27 cellular contexts compared by ENCODE assay signal in the genomic region with DNA sequence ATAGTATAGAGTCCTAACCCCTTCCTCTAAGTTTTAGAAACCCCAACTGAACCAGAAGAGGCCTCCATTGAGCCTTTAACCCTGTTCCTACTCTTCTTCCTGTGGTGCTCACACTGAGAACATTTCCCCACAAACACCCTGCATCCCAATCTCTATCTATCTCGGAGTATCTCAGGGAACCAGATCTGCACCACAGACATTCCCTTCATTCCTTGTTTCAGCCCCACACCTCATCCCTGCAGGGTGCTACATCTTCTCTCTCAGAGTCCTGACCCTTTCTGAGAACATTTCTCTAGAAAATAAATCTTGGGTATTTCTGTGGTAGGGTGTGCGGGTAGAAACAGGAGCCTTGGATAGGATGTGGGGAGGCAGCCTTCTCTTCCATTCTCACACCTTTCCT.
"Had no signal": no experiment of that assay in that cellular context is flagged by ENCODE, and none has a peak within 500 bp of the region (broad histone marks: within the 10 kb centered on the region; RNA-seq: fewer than 3 reads in every experiment).

No MANE protein-coding gene starts in this region.

- H3K27me3 ChIP-seq: dorsolateral prefrontal cortex, gastrocnemius medialis, left lung, ovary, sigmoid colon, testis, tibial artery had no signal

- H3K4me3 ChIP-seq: dorsolateral prefrontal cortex, gastrocnemius medialis, left lung, ovary, psoas muscle, sigmoid colon, testis, tibial artery had no signal

- H3K36me3 ChIP-seq: gastrocnemius medialis, left lung, ovary, sigmoid colon, tibial artery had no signal

- FAIRE-seq: urothelium cell line had no signal

- ATAC-seq: esophagus mucosa; gastrocnemius medialis; left cardiac atrium; left lung; naive thymus-derived CD8-positive, alpha-beta T cell; stimulated activated memory B cell treated with anti-CD40 and anti-IgM and Interleukin-4, amounts not matched to agents 10 μg/mL and 1 μg/mL and 100 μg/mL, for 72 hours; stimulated activated naive CD8-positive, alpha-beta T cell treated with anti-CD3 and anti-CD28 coated beads, Interleukin-15, Interleukin-2, amounts not matched to agents 100 U/mL and 50 U/mL, for 24 hours had no signal

- H3K4me1 ChIP-seq: left lung, psoas muscle, testis, tibial artery had no signal

- DNase-seq: cortex of kidney; dorsolateral prefrontal cortex; effector CD4-positive, alpha-beta T cell; foreskin fibroblast; gastrocnemius medialis; head of caudate nucleus; kidney; left cardiac atrium; left lung; naive thymus-derived CD8-positive, alpha-beta T cell; nephron progenitor cell; occipital lobe; ovary; posterior cingulate gyrus; psoas muscle; right cardiac atrium; sigmoid colon; stimulated activated CD4-positive, alpha-beta T cell treated with anti-CD3 and anti-CD28 coated beads, Interleukin-2, amount 100 ng/mL, for 24 hours; stimulated activated CD4-positive, alpha-beta T cell treated with anti-CD3 and anti-CD28 coated beads, Interleukin-4, amount 100 ng/mL, for 4 hours; stimulated activated naive CD8-positive, alpha-beta T cell treated with anti-CD3 and anti-CD28 coated beads, Interleukin-15, Interleukin-2, amounts not matched to agents 100 U/mL and 50 U/mL, for 24 hours; substantia nigra; testis; tibial artery had no signal

- H3K9me3 ChIP-seq: gastrocnemius medialis, left lung, ovary, psoas muscle, sigmoid colon, testis, tibial artery had no signal

- H3K27ac ChIP-seq: dorsolateral prefrontal cortex, epithelial cell of prostate, gastrocnemius medialis, left lung, ovary, psoas muscle, sigmoid colon, testis, tibial artery had no signal
